Comparison of ENCODE assay signal across 1 cellular context in genomic region chr1:17304827-17305177, GRCh38.
TF ChIP-seq lines count a peak whose summit lies in the region.

No MANE protein-coding gene starts in this region.

TF ChIP-seq in GM23338, 12 proteins besides CTCF, POLR2A, EP300 and RAD21 (continued from another document):
- TF ChIP-seq ZNF462 (CRISPR knock-in tag; IDR thresholded peaks at IDR 0.05) (no peak), ETS1 (IDR thresholded peaks at IDR 0.05) (no peak), ZNF114 (CRISPR knock-in tag; IDR thresholded peaks at IDR 0.05) (no peak), EZH2phosphoT487 (IDR thresholded peaks at IDR 0.05; ENCODE audit: unreplicated experiment) (no peak), ZNF331 (CRISPR knock-in tag; IDR thresholded peaks at IDR 0.05; ENCODE audit: low read depth) (no peak), JUNB (IDR thresholded peaks at IDR 0.05; ENCODE audit: unreplicated experiment) (no peak), NANOG (IDR thresholded peaks at IDR 0.05; ENCODE audit: borderline replicate concordance) (no peak), REST (IDR thresholded peaks at IDR 0.05; ENCODE audit: unreplicated experiment) (no peak), POLR2AphosphoS5 (IDR thresholded peaks at IDR 0.05; ENCODE audit: low read depth) (no peak), CREB1 (CRISPR knock-in tag; IDR thresholded peaks at IDR 0.05; ENCODE audit: low read depth) (no peak)
